In the genomic region with DNA sequence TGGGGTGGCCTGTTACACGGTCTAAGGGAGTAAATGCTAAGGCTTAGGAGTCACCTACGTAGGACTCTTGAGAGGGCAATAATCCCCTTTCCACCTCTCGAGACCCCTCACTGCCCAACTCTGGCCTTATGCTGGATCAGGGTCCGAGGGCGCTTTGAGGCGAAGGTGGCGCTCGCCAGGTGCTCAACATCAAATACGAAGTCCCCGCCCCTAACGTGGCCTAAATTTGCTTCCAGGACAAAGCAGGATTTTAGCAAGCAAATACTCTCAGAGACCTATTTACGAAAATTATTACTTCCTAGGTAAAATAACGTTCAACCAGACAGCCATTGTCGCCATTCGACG, we compare ENCODE assay signal across 8 cellular contexts. TPM values are rescaled to one million over a fixed set of nuclear protein-coding genes. Genes with fewer than 3 reads are reported as not detected.
DNase-seq lines count a peak whose midpoint lies in the region; ATAC-seq and TF ChIP-seq lines count a peak whose summit lies in the region.

No MANE protein-coding gene starts in this region.

- H3K27me3 ChIP-seq in suprapubic skin = no peaks in the 10 kb centered on the region

- no peak for ATAC-seq in activated naive CD4-positive, alpha-beta T cell treated with anti-CD3 and anti-CD28 coated beads, Interleukin-2, amount 50 U/mL, for 72 hours
- no peak for ATAC-seq in GM19023 (IDR thresholded peaks at IDR 0.05; ENCODE audit: unreplicated experiment)

- DNase-seq in SKM-1 (lab: John Stamatoyannopoulos, UW; ENCODE audit: unreplicated experiment) = peak; percentile 63
- DNase-seq in SKM-1 treated with dmso at 0.1 percent for 144 hours (lab: John Stamatoyannopoulos, UW; ENCODE audit: unreplicated experiment) = no peak
- no peak for DNase-seq in activated naive CD4-positive, alpha-beta T cell treated with anti-CD3 and anti-CD28 coated beads, Interleukin-2, amount 50 U/mL, for 72 hours (ENCODE audit: low spot score in 2 of 2)
- no peak for DNase-seq in immature natural killer cell
- no peak for DNase-seq in suprapubic skin (ENCODE audit: low spot score in 2 of 2)
- DNase-seq in NCI-H345 treated with DMSO at 0.1 percent for 48 hours (lab: John Stamatoyannopoulos, UW; ENCODE audit: unreplicated experiment) = no peak
- no peak for DNase-seq in OCI-M2 (lab: John Stamatoyannopoulos, UW; ENCODE audit: unreplicated experiment)

- no peak for TF ChIP-seq CTCF in suprapubic skin (IDR thresholded peaks at IDR 0.05)

- H3K9me3 Mint-ChIP-seq in activated naive CD4-positive, alpha-beta T cell treated with anti-CD3 and anti-CD28 coated beads, Interleukin-2, amount 50 U/mL, for 72 hours = no peaks in the 10 kb centered on the region
- no peaks in the 10 kb centered on the region for H3K9me3 Mint-ChIP-seq in immature natural killer cell

- H3K27ac Mint-ChIP-seq in activated naive CD4-positive, alpha-beta T cell treated with anti-CD3 and anti-CD28 coated beads, Interleukin-2, amount 50 U/mL, for 72 hours = peak overlapping the region; percentile 98 to 99
- peak overlapping the region; percentile 94 to 100 (median 100) for H3K27ac Mint-ChIP-seq in immature natural killer cell

- TF ChIP-seq POLR2A in suprapubic skin (IDR thresholded peaks at IDR 0.05) = no peak

- H3K4me3 Mint-ChIP-seq in immature natural killer cell = peak overlapping the region; percentile 97 to 99 (median 99)

- H3K27ac ChIP-seq in suprapubic skin = peak overlapping the region; percentile 98

- H3K4me3 ChIP-seq in suprapubic skin = peak overlapping the region; percentile 95

- H3K4me1 Mint-ChIP-seq in immature natural killer cell = peaks cover 57 to 65% of the 10 kb centered on the region in 2 donors

- no peaks in the 10 kb centered on the region for H3K36me3 ChIP-seq in suprapubic skin

- 0% methylated on average over 5 of the region's 16 CpGs for WGBS in suprapubic skin

- peaks cover 9 to 19% (median 14%) of the 10 kb centered on the region in 3 donors for H3K27me3 Mint-ChIP-seq in immature natural killer cell (ENCODE audit: low read depth in 3 of 3)

- no peak for TF ChIP-seq EP300 in suprapubic skin (IDR thresholded peaks at IDR 0.05)

- no peaks in the 10 kb centered on the region for H3K9me3 ChIP-seq in suprapubic skin

- H3K36me3 Mint-ChIP-seq in activated naive CD4-positive, alpha-beta T cell treated with anti-CD3 and anti-CD28 coated beads, Interleukin-2, amount 50 U/mL, for 72 hours = peaks cover 20 to 28% of the 10 kb centered on the region in 2 donors
- H3K36me3 Mint-ChIP-seq in immature natural killer cell = peaks cover 0 to 4% (median 0%) of the 10 kb centered on the region in 3 donors

- peaks cover 40% of the 10 kb centered on the region for H3K4me1 ChIP-seq in suprapubic skin

RNA-seq across cellular contexts. Expression of a gene that starts 0.4 kb away (rescaled TPM):
- 10 to 100 TPM; 41.3 to 43.0 TPM for total RNA-seq in activated naive CD4-positive, alpha-beta T cell treated with anti-CD3 and anti-CD28 coated beads, Interleukin-2, amount 50 U/mL, for 72 hours
- 10 to 100 TPM; 11.6 to 65.0 (median 22.7) TPM for polyA plus RNA-seq in immature natural killer cell
- 10 to 100 TPM; 61.3 to 79.0 (median 72.5) TPM for total RNA-seq in suprapubic skin

RNA-seq across cellular contexts. Expression of a gene that starts 50.3 kb away (rescaled TPM):
- total RNA-seq in activated naive CD4-positive, alpha-beta T cell treated with anti-CD3 and anti-CD28 coated beads, Interleukin-2, amount 50 U/mL, for 72 hours = 1 to 10 TPM in 1 of 2 donors, not detected in 1; 1.6 TPM
- not detected for polyA plus RNA-seq in immature natural killer cell
- total RNA-seq in suprapubic skin = 1 to 10 TPM in 2 of 4 donors, under 1 TPM in 2; 0.19 to 1.6 (median 0.73) TPM

RNA-seq across cellular contexts. Expression of a gene that starts 52.6 kb away (rescaled TPM):
- under 1 TPM in 1 of 2 donors, not detected in 1; 0.70 TPM for total RNA-seq in activated naive CD4-positive, alpha-beta T cell treated with anti-CD3 and anti-CD28 coated beads, Interleukin-2, amount 50 U/mL, for 72 hours
- not detected for polyA plus RNA-seq in immature natural killer cell
- total RNA-seq in suprapubic skin = 1 to 10 TPM in 2 of 4 donors, under 1 TPM in 2; 0.76 to 1.6 (median 1.1) TPM
